ENCODE assay signal across 10 cellular contexts in genomic region chr1:14946567-14947285, GRCh38.
DNase-seq lines count a peak whose midpoint lies in the region; ATAC-seq and TF ChIP-seq lines count a peak whose summit lies in the region.
"Had no signal": no experiment of that assay in that cellular context is flagged by ENCODE, and none has a peak within 500 bp of the region (broad histone marks: within the 10 kb centered on the region; RNA-seq: fewer than 3 reads in every experiment).

No MANE protein-coding gene starts in this region.

- peaks cover 23 to 28% of the 10 kb centered on the region in 2 donors for H3K4me1 ChIP-seq in left lung
- peaks cover 6 to 86% (median 64%) of the 10 kb centered on the region in 4 donors for H3K4me1 ChIP-seq in tibial artery

- no peaks in the 10 kb centered on the region for H3K27me3 ChIP-seq in left lung
- no peaks in the 10 kb centered on the region for H3K27me3 ChIP-seq in tibial artery

- H3K9me3 ChIP-seq in left lung (no peaks in the 10 kb centered on the region), tibial artery (no peaks in the 10 kb centered on the region)

- DNase-seq in choroid plexus epithelial cell (ENCODE audit: low read depth) = peak; percentile 87
- DNase-seq in left lung = peak in 1 of 2 donors; percentile 41
- DNase-seq in tibial artery = no peak
- DNase-seq in NCI-H2171 treated with DMSO at 0.1 percent for 48 hours (lab: John Stamatoyannopoulos, UW) = no peak
- DNase-seq: activated gamma-delta T cell, NCI-H510A had no signal

- peak; percentile 34; the same call in 1 of the 2 replicates for TF ChIP-seq EP300 in Ishikawa (IDR thresholded peaks at IDR 0.05; ENCODE audit: borderline replicate concordance)

- H3K4me3 ChIP-seq in choroid plexus epithelial cell (ENCODE audit: low read depth, low read length) (peak overlapping the region; percentile 41), left lung (peak overlapping the region in 1 of 2 donors; percentile 0), tibial artery (peak overlapping the region; percentile 25 to 27)

- H3K36me3 ChIP-seq in left lung (no peaks in the 10 kb centered on the region), tibial artery (no peaks in the 10 kb centered on the region)

- intact Hi-C loops in left lung (cut with DNase I) = no loop called here
- intact Hi-C loops in tibial artery (cut with DNase I; ENCODE audit: low total_unique reads) = no loop called here

- TF ChIP-seq CTCF in choroid plexus epithelial cell (conservative IDR thresholded peaks at IDR 0.05; ENCODE audit: low read depth, low read length) (no peak), left lung (IDR thresholded peaks at IDR 0.05) (no peak), tibial artery (IDR thresholded peaks at IDR 0.05) (no peak)

- ATAC-seq in left lung (peak; percentile 29), GM21515 (IDR thresholded peaks at IDR 0.05; ENCODE audit: unreplicated experiment) (no peak), HG03097 (IDR thresholded peaks at IDR 0.05; ENCODE audit: low FRiP score, unreplicated experiment) (no peak), GM18907 (IDR thresholded peaks at IDR 0.05; ENCODE audit: unreplicated experiment) (no peak)

- TF ChIP-seq RAD21 in Ishikawa (IDR thresholded peaks at IDR 0.05; ENCODE audit: low read depth) = no peak

- H3K27ac ChIP-seq in left lung (peak overlapping the region; percentile 63 to 78), tibial artery (peak overlapping the region; percentile 86 to 87)

TF ChIP-seq in Ishikawa, 13 proteins besides CTCF, POLR2A, EP300 and RAD21:
- TF ChIP-seq, protein P1, sequence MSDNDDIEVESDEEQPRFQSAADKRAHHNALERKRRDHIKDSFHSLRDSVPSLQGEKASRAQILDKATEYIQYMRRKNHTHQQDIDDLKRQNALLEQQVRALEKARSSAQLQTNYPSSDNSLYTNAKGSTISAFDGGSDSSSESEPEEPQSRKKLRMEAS (IDR thresholded peaks at IDR 0.05) = peak; percentile 54; the same call in 1 of the 2 replicates
- TF ChIP-seq CREB1 (IDR thresholded peaks at IDR 0.05; ENCODE audit: low read depth) = no peak
